1 cellular context compared by ENCODE assay signal in genomic region chr7:131335639-131336400, GRCh38.
TF ChIP-seq lines count a peak whose summit lies in the region.

No MANE protein-coding gene starts in this region.

TF ChIP-seq in K562, 482 proteins besides CTCF, POLR2A, EP300 and RAD21 (continued from another document and continues in another):
- TF ChIP-seq ZNF318 (IDR thresholded peaks at IDR 0.05; ENCODE audit: borderline replicate concordance in 1 of 2, low read depth in 1 of 2), result no peak
- TF ChIP-seq NCOR1 (IDR thresholded peaks at IDR 0.05), result peak; percentile 63
- 0 out of 2 replicates have a peak, but pooled peaks have one; percentile 21 for TF ChIP-seq HLTF (IDR thresholded peaks at IDR 0.05)
- peak; percentile 65; the same call in 1 of the 2 replicates for TF ChIP-seq MTA2 (IDR thresholded peaks at IDR 0.05; ENCODE audit: low read depth)
- TF ChIP-seq ZNF586 (CRISPR knock-in tag; conservative IDR thresholded peaks at IDR 0.05), result no peak
- no peak for TF ChIP-seq ELF2 (CRISPR knock-in tag; IDR thresholded peaks at IDR 0.05)
- TF ChIP-seq MIER1 (IDR thresholded peaks at IDR 0.05; ENCODE audit: low read depth), result no peak
- no peak for TF ChIP-seq KLF10 (CRISPR knock-in tag; IDR thresholded peaks at IDR 0.05)
- TF ChIP-seq DDX20 (tag; IDR thresholded peaks at IDR 0.05; ENCODE audit: low read depth), result no peak
- TF ChIP-seq BRCA1 (IDR thresholded peaks at IDR 0.05), result no peak
- TF ChIP-seq BRCA1 (CRISPR knock-in tag; IDR thresholded peaks at IDR 0.05), result no peak
- 0 out of 4 replicates have a peak, but pooled peaks of 1 of the 2 experiments have one; percentile 41 for TF ChIP-seq RCOR1 (IDR thresholded peaks at IDR 0.05; ENCODE audit: borderline replicate concordance in 1 of 2, low read depth in 2 of 2, low read length in 2 of 2)
- peak; percentile 85 to 92 for TF ChIP-seq TRIM24 (IDR thresholded peaks at IDR 0.05)
- no peak for TF ChIP-seq PRMT5 (CRISPR knock-in tag; IDR thresholded peaks at IDR 0.05)
- TF ChIP-seq ZNF146 (CRISPR knock-in tag; IDR thresholded peaks at IDR 0.05; ENCODE audit: unreplicated experiment), result no peak
- no peak for TF ChIP-seq STAG1 (CRISPR knock-in tag; IDR thresholded peaks at IDR 0.05; ENCODE audit: borderline replicate concordance)
- no peak for TF ChIP-seq MCM7 (IDR thresholded peaks at IDR 0.05)
- no peak for TF ChIP-seq HOMEZ (CRISPR knock-in tag; IDR thresholded peaks at IDR 0.05)
- no peak for TF ChIP-seq IRF2 (CRISPR knock-in tag; IDR thresholded peaks at IDR 0.05)
- TF ChIP-seq ZNF398 (CRISPR knock-in tag; IDR thresholded peaks at IDR 0.05), result no peak
- no peak for TF ChIP-seq CREB5 (CRISPR knock-in tag; IDR thresholded peaks at IDR 0.05)
- TF ChIP-seq ADNP (tag; IDR thresholded peaks at IDR 0.05), result peak; percentile 56; the same call in 1 of the 2 replicates
- TF ChIP-seq ZNF707 (CRISPR knock-in tag; conservative IDR thresholded peaks at IDR 0.05), result no peak
- TF ChIP-seq FOXM1 (IDR thresholded peaks at IDR 0.05; ENCODE audit: low read depth), result peak; percentile 34; the same call in 1 of the 2 replicates
- no peak for TF ChIP-seq FOXM1 (CRISPR knock-in tag; IDR thresholded peaks at IDR 0.05; ENCODE audit: low read depth)
- no peak for TF ChIP-seq MBD2 (IDR thresholded peaks at IDR 0.05; ENCODE audit: borderline replicate concordance, low read depth)
- no peak for TF ChIP-seq PHF8 (IDR thresholded peaks at IDR 0.05; ENCODE audit: borderline replicate concordance, low read length)
- TF ChIP-seq THRAP3 (IDR thresholded peaks at IDR 0.05; ENCODE audit: borderline replicate concordance), result no peak
- peak in 1 of 2 experiments; percentile 27; a peak in 1 of 3 replicates for TF ChIP-seq CBX3 (IDR thresholded peaks at IDR 0.05; ENCODE audit: borderline replicate concordance in 1 of 2, low read length in 2 of 2)
- peak; percentile 13; the same call in 1 of the 2 replicates for TF ChIP-seq LEF1 (IDR thresholded peaks at IDR 0.05)
- no peak for TF ChIP-seq HDGF (IDR thresholded peaks at IDR 0.05)
- peak; percentile 32; the same call in 1 of the 2 replicates for TF ChIP-seq RBFOX2 (IDR thresholded peaks at IDR 0.05; ENCODE audit: low read depth, low read length)
- no peak for TF ChIP-seq TARDBP (IDR thresholded peaks at IDR 0.05)
- TF ChIP-seq POLR3A (IDR thresholded peaks at IDR 0.05; ENCODE audit: borderline replicate concordance, extremely low read depth, insufficient read depth, insufficient read length), result no peak
- no peak for TF ChIP-seq FOXA3 (CRISPR knock-in tag; conservative IDR thresholded peaks at IDR 0.05 in 1 of 2, IDR thresholded peaks at IDR 0.05 in 1 of 2)
- TF ChIP-seq ZBTB11 (CRISPR knock-in tag; IDR thresholded peaks at IDR 0.05), result no peak
- no peak for TF ChIP-seq TCFL5 (CRISPR knock-in tag; conservative IDR thresholded peaks at IDR 0.05)
- no peak for TF ChIP-seq ZNF274 (IDR thresholded peaks at IDR 0.05; ENCODE audit: borderline replicate concordance, low read depth, low read length)
- peak; percentile 90 for TF ChIP-seq CBFA2T3 (IDR thresholded peaks at IDR 0.05)
- TF ChIP-seq TAF15 (IDR thresholded peaks at IDR 0.05; ENCODE audit: low read depth, low read length), result no peak
- TF ChIP-seq ZNF512 (tag; IDR thresholded peaks at IDR 0.05), result no peak
